Comparison of ENCODE assay signal across 34 cellular contexts in genomic region chr14:103702095-103702494, GRCh38. TPM values are rescaled to one million over a fixed set of nuclear protein-coding genes. Genes with fewer than 3 reads are reported as not detected.
DNase-seq lines count a peak whose midpoint lies in the region; ATAC-seq, FAIRE-seq and TF ChIP-seq lines count a peak whose summit lies in the region.
"Had no signal": no experiment of that assay in that cellular context is flagged by ENCODE, and none has a peak within 500 bp of the region (broad histone marks: within the 10 kb centered on the region; RNA-seq: fewer than 3 reads in every experiment).

No MANE protein-coding gene starts in this region.

- no peak for TF ChIP-seq RAD21 in K562 (CRISPR knock-in tag; conservative IDR thresholded peaks at IDR 0.05 in 1 of 2, IDR thresholded peaks at IDR 0.05 in 1 of 2)

- no peaks in the 10 kb centered on the region for H3K9me2 ChIP-seq in OCI-LY1 (ENCODE audit: low read depth, low read length)

- peaks cover 78% of the 10 kb centered on the region for H3K36me3 ChIP-seq in OCI-LY1 (ENCODE audit: insufficient read depth, low read length)
- H3K36me3 ChIP-seq in K562 (ENCODE audit: control insufficient read depth, insufficient read depth, low read length), result peaks cover 89% of the 10 kb centered on the region; the same call in 2 of the 3 replicates
- H3K36me3 ChIP-seq: colonic mucosa had no signal

- intact Hi-C loops in K562 (cut with micrococcal nuclease), result no loop called here
- intact Hi-C loops in activated CD8-positive, alpha-beta T cell treated with anti-CD3 and anti-CD28 coated beads for 36 hours (cut with micrococcal nuclease), result no loop called here

- DNase-seq in activated T-cell treated with anti-CD3 and anti-CD28 coated beads, Interleukin-2, amount 50 U/mL, for 24 hours, result no peak
- DNase-seq in activated T-cell treated with anti-CD3 and anti-CD28 coated beads, Interleukin-2, amount 50 U/mL, for 1 hour, result no peak
- no peak for DNase-seq in K562 (ENCODE audit: extremely low read depth in 1 of 4, low spot score in 3 of 4)
- DNase-seq in stimulated activated effector memory CD8-positive, alpha-beta T cell treated with anti-CD3 and anti-CD28 coated beads, Interleukin-12 subunit alpha, Interleukin-12 subunit beta, amount 100 ng/mL, for 72 hours (ENCODE audit: low spot score in 2 of 2), result no peak
- DNase-seq in SIG-M5 treated with dmso at 0.1 percent for 504 hours (lab: John Stamatoyannopoulos, UW; ENCODE audit: unreplicated experiment), result no peak
- DNase-seq in activated CD8-positive, alpha-beta T cell treated with anti-CD3 and anti-CD28 coated beads for 36 hours, result no peak
- DNase-seq: activated CD4-positive, alpha-beta T cell treated with anti-CD3 and anti-CD28 coated beads, Interleukin-2, amount 50 U/mL, for 48 hours; activated CD4-positive, CD25-positive, alpha-beta regulatory T cell; activated effector memory CD4-positive, alpha-beta T cell treated with anti-CD3 and anti-CD28 coated beads, Interleukin-2, amount 50 U/mL, for 16 hours; adrenal gland; brain microvascular endothelial cell; colonic mucosa; DMS79 treated with DMSO at 0.1 percent for 48 hours; esophagus squamous epithelium; hippocampal formation; immature natural killer cell; Kasumi-1; NCI-H526 treated with DMSO at 0.1 percent for 48 hours; RPMI8226; stimulated activated CD4-positive, alpha-beta T cell treated with anti-CD3 and anti-CD28 coated beads, Interleukin-12 subunit alpha, Interleukin-12 subunit beta, amount 100 ng/mL, for 4 hours; stomach; trophoblast cell had no signal

- H3K79me2 ChIP-seq in OCI-LY1 (ENCODE audit: insufficient read depth, low read length) (no peaks in the 10 kb centered on the region), K562 (ENCODE audit: control insufficient read depth, insufficient read depth, low read length) (no peaks in the 10 kb centered on the region)

- CTCF ChIA-PET in K562 (lab: Yijun Ruan, JAX; ENCODE audit: low intra/inter-chr PET ratio), result no interaction called here
- CTCF ChIA-PET in activated CD8-positive, alpha-beta T cell treated with anti-CD3 and anti-CD28 coated beads for 36 hours (lab: Charles Lee), result no interaction called here

- WGBS in K562 (ENCODE audit: insufficient coverage, low coverage, missing lambda C conversion rate), result 94% methylated on average over 2 of the region's 5 CpGs

- no peaks in the 10 kb centered on the region for H3K27me3 Mint-ChIP-seq in activated T-cell treated with anti-CD3 and anti-CD28 coated beads, Interleukin-2, amount 50 U/mL, for 24 hours
- no peaks in the 10 kb centered on the region for H3K27me3 Mint-ChIP-seq in activated CD8-positive, alpha-beta T cell treated with anti-CD3 and anti-CD28 coated beads for 36 hours
- H3K27me3 Mint-ChIP-seq: naive thymus-derived CD8-positive, alpha-beta T cell had no signal

- H3F3A ChIP-seq in OCI-LY1 (ENCODE audit: insufficient read depth, low read length), result 0 out of 2 replicates have a peak, but pooled peaks cover 5% of the 10 kb centered on the region

- BruUV-seq in K562 (replicated peaks; lab: Mats Ljungman, UMichigan), result no TSS peak

- ATAC-seq in K562 (no peak), HG03521 (IDR thresholded peaks at IDR 0.05; ENCODE audit: unreplicated experiment) (no peak)
- no peak for ATAC-seq in stimulated activated effector memory CD8-positive, alpha-beta T cell treated with anti-CD3 and anti-CD28 coated beads, Interleukin-12 subunit alpha, Interleukin-12 subunit beta, amount 100 ng/mL, for 72 hours
- ATAC-seq in activated CD8-positive, alpha-beta T cell treated with anti-CD3 and anti-CD28 coated beads for 36 hours, result no peak
- ATAC-seq: left lobe of liver; naive thymus-derived CD8-positive, alpha-beta T cell; pancreas; SK-N-SH treated with all-trans-retinoic acid at 6 μM for 48 hours had no signal

- no peaks in the 10 kb centered on the region for H3K9me3 ChIP-seq in OCI-LY1 (ENCODE audit: low read length)
- no peaks in the 10 kb centered on the region for H3K9me3 ChIP-seq in K562 (replicated peaks; ENCODE audit: control insufficient read depth, insufficient read depth, low read depth, low read length)
- H3K9me3 ChIP-seq: adrenal gland, colonic mucosa, esophagus squamous epithelium, pancreas, stomach had no signal

- TF ChIP-seq POLR2A in K562 (conservative IDR thresholded peaks at IDR 0.05), result no peak; the same call in 1 of the 2 replicates

- no peak for TF ChIP-seq EP300 in K562 (IDR thresholded peaks at IDR 0.05; ENCODE audit: low read length)

- TF ChIP-seq CTCF in OCI-LY1 (IDR thresholded peaks at IDR 0.05; ENCODE audit: low read length), result no peak
- no peak for TF ChIP-seq CTCF in K562 (IDR thresholded peaks at IDR 0.05 in 2 of 3, conservative IDR thresholded peaks at IDR 0.05 in 1 of 3; ENCODE audit: insufficient read depth in 2 of 3, low read depth in 1 of 3, low read length in 3 of 3)
- TF ChIP-seq CTCF in activated CD8-positive, alpha-beta T cell treated with anti-CD3 and anti-CD28 coated beads for 36 hours (IDR thresholded peaks at IDR 0.05), result no peak

- H3K4me2 ChIP-seq in OCI-LY1 (ENCODE audit: low read length) (peak overlapping the region; percentile 2; the same call in 1 of the 2 replicates), K562 (ENCODE audit: insufficient read depth, low read length) (no peak overlapping the region)

- peaks cover 93% of the 10 kb centered on the region for H3K36me3 Mint-ChIP-seq in activated T-cell treated with anti-CD3 and anti-CD28 coated beads, Interleukin-2, amount 50 U/mL, for 24 hours (ENCODE audit: low read depth)
- peaks cover 82% of the 10 kb centered on the region for H3K36me3 Mint-ChIP-seq in stimulated activated effector memory CD8-positive, alpha-beta T cell treated with anti-CD3 and anti-CD28 coated beads, Interleukin-12 subunit alpha, Interleukin-12 subunit beta, amount 100 ng/mL, for 72 hours
- peaks cover 18% of the 10 kb centered on the region for H3K36me3 Mint-ChIP-seq in activated CD8-positive, alpha-beta T cell treated with anti-CD3 and anti-CD28 coated beads for 36 hours (ENCODE audit: low read depth)

- POLR2A ChIA-PET in K562 (lab: Yijun Ruan, JAX), result interaction anchor here (0.6 to 1.0 kb wide), 2 partner anchors 23 to 72 kb away, joined by 3 read pairs; no protein-coding TSS in a partner anchor
- POLR2A ChIA-PET in activated CD8-positive, alpha-beta T cell treated with anti-CD3 and anti-CD28 coated beads for 36 hours (lab: Charles Lee), result interaction anchor here (0.6 to 6.2 kb wide), 3 partner anchors 12 to 141 kb away, joined by 3 to 41 read pairs (median 3); partner anchors contain the start of genes XRCC3 and ZFYVE21

- H3K4me1 Mint-ChIP-seq in activated T-cell treated with anti-CD3 and anti-CD28 coated beads, Interleukin-2, amount 50 U/mL, for 24 hours (ENCODE audit: low read depth), result peaks cover 2% of the 10 kb centered on the region
- peaks cover 6% of the 10 kb centered on the region for H3K4me1 Mint-ChIP-seq in stimulated activated effector memory CD8-positive, alpha-beta T cell treated with anti-CD3 and anti-CD28 coated beads, Interleukin-12 subunit alpha, Interleukin-12 subunit beta, amount 100 ng/mL, for 72 hours
- peaks cover 3% of the 10 kb centered on the region for H3K4me1 Mint-ChIP-seq in activated CD8-positive, alpha-beta T cell treated with anti-CD3 and anti-CD28 coated beads for 36 hours (ENCODE audit: low read depth)
- H3K4me1 Mint-ChIP-seq: immature natural killer cell had no signal

- H3K9ac ChIP-seq in OCI-LY1 (ENCODE audit: low read length) (peak overlapping the region; percentile 27; the same call in 1 of the 2 replicates), K562 (ENCODE audit: insufficient read depth in 1 of 2, low read depth in 2 of 2, low read length in 2 of 2) (no peak overlapping the region)

- no peak overlapping the region for H3K4me3 Mint-ChIP-seq in activated T-cell treated with anti-CD3 and anti-CD28 coated beads, Interleukin-2, amount 50 U/mL, for 24 hours
- H3K4me3 Mint-ChIP-seq in stimulated activated effector memory CD8-positive, alpha-beta T cell treated with anti-CD3 and anti-CD28 coated beads, Interleukin-12 subunit alpha, Interleukin-12 subunit beta, amount 100 ng/mL, for 72 hours, result no peak overlapping the region
- no peak overlapping the region for H3K4me3 Mint-ChIP-seq in activated CD8-positive, alpha-beta T cell treated with anti-CD3 and anti-CD28 coated beads for 36 hours
- H3K4me3 Mint-ChIP-seq: immature natural killer cell; mesothelial cell of epicardium; T-helper 2 cell treated with Interferon-gamma antibody and Interleukin-4, amounts not matched to agents 5 μg/mL and 100 μg/mL, for 36 hours had no signal

- in situ Hi-C loops in K562 (cut with MboI), result no loop called here

- H3K27ac Mint-ChIP-seq in activated T-cell treated with anti-CD3 and anti-CD28 coated beads, Interleukin-2, amount 50 U/mL, for 24 hours, result peak overlapping the region; percentile 76
- H3K27ac Mint-ChIP-seq in stimulated activated effector memory CD8-positive, alpha-beta T cell treated with anti-CD3 and anti-CD28 coated beads, Interleukin-12 subunit alpha, Interleukin-12 subunit beta, amount 100 ng/mL, for 72 hours, result peak overlapping the region; percentile 79
- H3K27ac Mint-ChIP-seq in activated CD8-positive, alpha-beta T cell treated with anti-CD3 and anti-CD28 coated beads for 36 hours, result no peak overlapping the region
- H3K27ac Mint-ChIP-seq: mesothelial cell of epicardium had no signal

- no peaks in the 10 kb centered on the region for H4K20me1 ChIP-seq in OCI-LY1 (ENCODE audit: insufficient read depth, low read length)
- no peaks in the 10 kb centered on the region for H4K20me1 ChIP-seq in K562 (replicated peaks; ENCODE audit: control insufficient read depth, insufficient read depth, low read length)

- no peak for FAIRE-seq in K562 (lab: Jason Lieb, UNC)
- FAIRE-seq: A204.1, frontal cortex, GM12891, H54, pancreas had no signal

- H3K4me3 ChIP-seq in OCI-LY1 (ENCODE audit: low read depth, low read length, poor library complexity, severe bottlenecking), result no peak overlapping the region
- no peak overlapping the region for H3K4me3 ChIP-seq in K562
- H3K4me3 ChIP-seq: adrenal gland, colonic mucosa, esophagus squamous epithelium, pancreas, stomach had no signal

- H2AFZ ChIP-seq in OCI-LY1 (ENCODE audit: low read length) (no peak overlapping the region), K562 (ENCODE audit: low read depth, low read length) (no peak overlapping the region)

- H3K9me3 Mint-ChIP-seq in activated T-cell treated with anti-CD3 and anti-CD28 coated beads, Interleukin-2, amount 50 U/mL, for 24 hours, result no peaks in the 10 kb centered on the region
- H3K9me3 Mint-ChIP-seq in stimulated activated effector memory CD8-positive, alpha-beta T cell treated with anti-CD3 and anti-CD28 coated beads, Interleukin-12 subunit alpha, Interleukin-12 subunit beta, amount 100 ng/mL, for 72 hours, result no peaks in the 10 kb centered on the region
- H3K9me3 Mint-ChIP-seq in activated CD8-positive, alpha-beta T cell treated with anti-CD3 and anti-CD28 coated beads for 36 hours, result no peaks in the 10 kb centered on the region
- H3K9me3 Mint-ChIP-seq: immature natural killer cell; mesothelial cell of epicardium; naive thymus-derived CD8-positive, alpha-beta T cell; T-helper 2 cell treated with Interferon-gamma antibody and Interleukin-4, amounts not matched to agents 5 μg/mL and 100 μg/mL, for 36 hours had no signal

- H3K27me3 ChIP-seq in OCI-LY1 (ENCODE audit: insufficient read depth, low read length) (no peaks in the 10 kb centered on the region), K562 (ENCODE audit: control insufficient read depth in 2 of 2, insufficient read depth in 2 of 2, low read length in 2 of 2) (no peaks in the 10 kb centered on the region)
- H3K27me3 ChIP-seq: adrenal gland, brain microvascular endothelial cell, colonic mucosa, esophagus squamous epithelium, pancreas, stomach had no signal

- H3K27ac ChIP-seq in OCI-LY1 (ENCODE audit: low read depth, low read length, poor library complexity, severe bottlenecking) (peak overlapping the region; percentile 97), K562 (ENCODE audit: extremely low read depth, low read depth, low read length) (no peak overlapping the region)
- H3K27ac ChIP-seq: brain microvascular endothelial cell, colonic mucosa, esophagus squamous epithelium, pancreas, stomach had no signal

- H3K9me1 ChIP-seq in K562 (ENCODE audit: control insufficient read depth, insufficient read depth, low read length), result no peaks in the 10 kb centered on the region

- H3K4me1 ChIP-seq in OCI-LY1 (ENCODE audit: insufficient read depth, low read length, severe bottlenecking) (peaks cover 77% of the 10 kb centered on the region), K562 (replicated peaks in 1 of 2; ENCODE audit: control insufficient read depth in 2 of 2, insufficient read depth in 2 of 2, low read length in 2 of 2) (peaks cover 0 to 38% of the 10 kb centered on the region in 2 experiments; a peak in 2 of 5 replicates)

RNA-seq across cellular contexts. Expression of gene XRCC3, which starts 13.2 kb away (rescaled TPM):
- 101 and 113 TPM in 2 replicates for total RNA-seq in K562 (2011; cell fraction: chromatin; rRNA removed; ENCODE audit: low replicate concordance)
- 61.2 and 62.1 TPM in 2 replicates for total RNA-seq in K562 (2011; cell fraction: nucleolus; rRNA removed)
- total RNA-seq in K562 (2011; cell fraction: nucleoplasm; rRNA removed), result 38.5 and 51.0 TPM in 2 replicates
- 46.1 and 54.1 TPM in 2 replicates for total RNA-seq in K562 (2014; rRNA removed)
- 30.2 TPM in 2 replicates for total RNA-seq in K562 (2014; rRNA removed; fragmentation: Illumina TruSeq; extraction: Trizol)
- total RNA-seq in K562 (2015; rRNA removed; fragmentation: Illumina TruSeq; extraction: Trizol), result 25.7 and 30.3 TPM in 2 replicates
- 38.2 and 41.3 TPM in 2 replicates for total RNA-seq in K562 (2021)
- 19.0 and 24.3 TPM in 2 replicates for polyA plus RNA-seq in K562 (2011; rRNA removed)
- polyA plus RNA-seq in K562 (2011; cell fraction: cytosol; rRNA removed), result 25.1 and 35.1 TPM in 2 replicates
- polyA plus RNA-seq in K562 (2011; cell fraction: nucleus; rRNA removed), result 39.2 and 66.6 TPM in 2 replicates
- polyA plus RNA-seq in K562 (2012), result 27.2 and 37.1 TPM in 2 replicates
- 44.5 and 59.3 TPM in 2 replicates for polyA plus RNA-seq in K562 (2014; fragmentation: Illumina TruSeq; extraction: Trizol)
- polyA plus RNA-seq in K562 (2014; fragmentation: Nextera tagmentation; extraction: Ambion mirVana), result under 1 TPM; 0.34 to 0.38 TPM
- polyA plus RNA-seq in K562 (2014; rRNA removed), result 39.9 and 44.1 TPM in 2 replicates
- polyA minus RNA-seq in K562 (2011; rRNA and poly(A)+ RNA removed), result 15.4 and 24.3 TPM in 2 replicates
- 17.7 and 17.8 TPM in 2 replicates for polyA minus RNA-seq in K562 (2011; cell fraction: cytosol; rRNA and poly(A)+ RNA removed)
- 19.2 and 19.5 TPM in 2 replicates for polyA minus RNA-seq in K562 (2011; cell fraction: nucleus; rRNA and poly(A)+ RNA removed)
- total RNA-seq in activated CD8-positive, alpha-beta T cell treated with anti-CD3 and anti-CD28 coated beads for 36 hours, result 10 to 100 TPM; 47.3 to 55.2 TPM

RNA-seq across cellular contexts. Expression of gene ZFYVE21, which starts 13.5 kb away (rescaled TPM):
- total RNA-seq in K562 (2011; cell fraction: chromatin; rRNA removed; ENCODE audit: low replicate concordance), result 79.0 and 151 TPM in 2 replicates
- 69.2 and 87.8 TPM in 2 replicates for total RNA-seq in K562 (2011; cell fraction: nucleolus; rRNA removed)
- 66.9 and 68.4 TPM in 2 replicates for total RNA-seq in K562 (2011; cell fraction: nucleoplasm; rRNA removed)
- total RNA-seq in K562 (2014; rRNA removed) (16.3 and 21.1 TPM in 2 replicates), K562 (2014; rRNA removed; fragmentation: Illumina TruSeq; extraction: Trizol) (9.9 and 11.8 TPM in 2 replicates), K562 (2015; rRNA removed; fragmentation: Illumina TruSeq; extraction: Trizol) (15.0 and 15.6 TPM in 2 replicates), K562 (2021) (17.1 and 18.0 TPM in 2 replicates)
- polyA plus RNA-seq in K562 (2011; rRNA removed) (23.1 and 24.3 TPM in 2 replicates), K562 (2014; fragmentation: Illumina TruSeq; extraction: Trizol) (11.9 and 14.4 TPM in 2 replicates), K562 (2014; fragmentation: Nextera tagmentation; extraction: Ambion mirVana) (1 to 10 TPM in 1 of 2 experiments, under 1 TPM in 1; 0.90 to 2.8 TPM), K562 (2014; rRNA removed) (23.1 and 25.5 TPM in 2 replicates)
- 27.7 and 35.5 TPM in 2 replicates for polyA plus RNA-seq in K562 (2011; cell fraction: cytosol; rRNA removed)
- polyA plus RNA-seq in K562 (2011; cell fraction: nucleus; rRNA removed), result 44.1 and 51.8 TPM in 2 replicates
- polyA plus RNA-seq in K562 (2012), result 15.8 and 16.8 TPM in 2 replicates
- 9.3 and 9.5 TPM in 2 replicates for polyA minus RNA-seq in K562 (2011; rRNA and poly(A)+ RNA removed)
- 17.4 and 20.7 TPM in 2 replicates for polyA minus RNA-seq in K562 (2011; cell fraction: cytosol; rRNA and poly(A)+ RNA removed)
- polyA minus RNA-seq in K562 (2011; cell fraction: nucleus; rRNA and poly(A)+ RNA removed), result 16.2 and 17.8 TPM in 2 replicates
- total RNA-seq in activated CD8-positive, alpha-beta T cell treated with anti-CD3 and anti-CD28 coated beads for 36 hours, result 10 to 100 TPM; 10.4 to 11.6 TPM
